ENCODE assay signal across 8 cellular contexts in the genomic region with DNA sequence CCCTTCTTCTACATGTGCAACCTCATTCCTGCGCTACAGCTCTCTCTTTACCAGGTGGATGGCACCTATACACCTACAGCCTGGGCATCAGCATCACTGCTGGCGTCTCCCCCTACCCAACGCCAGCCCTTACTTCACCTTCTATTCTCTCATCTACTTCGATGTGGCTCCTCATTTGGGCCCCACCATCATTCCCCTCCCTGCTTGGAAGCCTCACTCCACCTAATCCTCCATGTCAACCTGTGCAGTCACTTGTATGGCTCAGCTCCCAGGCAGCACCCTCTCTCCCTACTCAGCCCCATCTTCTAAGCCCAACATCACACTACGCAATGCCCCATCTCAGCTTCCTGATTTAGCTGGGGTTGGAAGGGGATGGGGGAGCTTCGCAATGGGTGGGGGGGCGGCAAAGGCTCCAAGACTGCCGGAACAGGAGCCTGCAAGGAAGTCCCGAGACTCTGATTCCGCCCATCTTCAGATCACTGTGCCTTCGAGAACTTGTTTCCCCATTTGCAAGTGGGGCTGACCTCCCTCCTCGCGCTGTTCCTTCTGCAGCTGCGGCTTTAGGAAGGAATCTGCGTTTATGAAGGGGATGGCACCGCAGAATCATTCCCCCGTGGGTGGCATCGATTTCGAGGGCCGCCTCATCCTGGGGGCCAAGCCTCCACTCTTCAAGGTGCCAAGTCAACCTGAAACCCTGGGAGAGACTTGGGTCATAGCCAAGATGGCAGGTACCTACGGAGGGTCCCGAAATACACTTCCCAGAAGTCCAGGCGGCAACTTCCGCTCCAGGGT. TPM values are rescaled to one million over a fixed set of nuclear protein-coding genes. Genes with fewer than 3 reads are reported as not detected.
DNase-seq lines count a peak whose midpoint lies in the region; ATAC-seq and TF ChIP-seq lines count a peak whose summit lies in the region.

No MANE protein-coding gene starts in this region.

- TF ChIP-seq CTCF in AG04450 (IDR thresholded peaks at IDR 0.05; ENCODE audit: low read depth, low read length), result no peak
- no peak for TF ChIP-seq CTCF in colonic mucosa (IDR thresholded peaks at IDR 0.05)
- no peak for TF ChIP-seq CTCF in GM10248 (IDR thresholded peaks at IDR 0.05; ENCODE audit: control extremely low read depth, extremely low read depth, low read depth, missing control alignments)

- H3K4me3 ChIP-seq in AG04450 (ENCODE audit: low read depth, low read length) (peak overlapping the region; percentile 96), colonic mucosa (peak overlapping the region; percentile 44)
- peak overlapping the region; percentile 79 for H3K4me3 ChIP-seq in Jurkat, Clone E6-1 (ENCODE audit: low read length)

- H3K9me3 ChIP-seq in AG04450 (ENCODE audit: control insufficient read depth, insufficient read depth, low read length) (no peaks in the 10 kb centered on the region; the same call in 1 of the 2 replicates), colonic mucosa (no peaks in the 10 kb centered on the region)

- no peaks in the 10 kb centered on the region for H3K36me3 Mint-ChIP-seq in naive thymus-derived CD8-positive, alpha-beta T cell

- H3K36me3 ChIP-seq in colonic mucosa, result no peaks in the 10 kb centered on the region

- CTCF ChIA-PET in AG04450 (lab: Charles Lee), result no interaction called here
- CTCF ChIA-PET in GM10248 (lab: Yijun Ruan, JAX), result interaction anchor here (1.2 to 1.3 kb wide), 2 partner anchors 8 to 52 kb away, joined by 3 to 5 read pairs; a partner anchor contains a TSS

- peak overlapping the region; percentile 99 to 100 (median 100) for H3K27ac Mint-ChIP-seq in naive thymus-derived CD8-positive, alpha-beta T cell

- intact Hi-C loops in colonic mucosa (cut with DNase I), result no loop called here

- H3K27me3 Mint-ChIP-seq in naive thymus-derived CD8-positive, alpha-beta T cell, result peaks cover 0 to 5% (median 0%) of the 10 kb centered on the region in 5 donors

- ATAC-seq in naive thymus-derived CD8-positive, alpha-beta T cell, result no peak
- no peak for ATAC-seq in GM21381 (IDR thresholded peaks at IDR 0.05; ENCODE audit: unreplicated experiment)
- ATAC-seq in HG02759 (IDR thresholded peaks at IDR 0.05; ENCODE audit: unreplicated experiment), result no peak

- H3K9me3 Mint-ChIP-seq in naive thymus-derived CD8-positive, alpha-beta T cell, result no peaks in the 10 kb centered on the region

- peak overlapping the region in 1 of 2 donors; percentile 91 for H3K9ac ChIP-seq in colonic mucosa (ENCODE audit: low read depth in 2 of 2, low read length in 2 of 2)

- POLR2A ChIA-PET in AG04450 (lab: Yijun Ruan, JAX) (interaction anchor here (0.6 to 2.4 kb wide), 4 partner anchors 10 to 971 kb away, joined by 3 to 12 read pairs (median 3); a partner anchor contains a TSS), GM10248 (lab: Yijun Ruan, JAX) (interaction anchor here (1.4 kb wide), 1 partner anchor 13 kb away, joined by 4 read pairs; a partner anchor contains a TSS)
- POLR2A ChIA-PET in naive thymus-derived CD8-positive, alpha-beta T cell (lab: Charles Lee), result interaction anchor here (0.9 to 4.7 kb wide), 10 partner anchors 11 to 570 kb away, joined by 3 to 68 read pairs (median 7); a partner anchor contains a TSS

- H3K4me1 Mint-ChIP-seq in naive thymus-derived CD8-positive, alpha-beta T cell, result peaks cover 25 to 48% (median 39%) of the 10 kb centered on the region in 4 donors

- H3K27me3 ChIP-seq in AG04450 (ENCODE audit: control insufficient read depth, insufficient read depth, low read length), result no peaks in the 10 kb centered on the region
- H3K27me3 ChIP-seq in colonic mucosa, result no peaks in the 10 kb centered on the region

- peak overlapping the region; percentile 88 to 100 (median 98) for H3K4me3 Mint-ChIP-seq in naive thymus-derived CD8-positive, alpha-beta T cell

- H3K27ac ChIP-seq in AG04450 (ENCODE audit: low read depth, low read length) (peak overlapping the region; percentile 94), colonic mucosa (peak overlapping the region; percentile 93)

- H3K4me1 ChIP-seq in colonic mucosa, result peaks cover 5% of the 10 kb centered on the region

- DNase-seq in AG04450 (ENCODE audit: low read depth, low spot score) (no peak), colonic mucosa (no peak), GM10248 (ENCODE audit: extremely low spot score) (no peak), SKM-1 treated with dmso at 0.1 percent for 144 hours (lab: John Stamatoyannopoulos, UW; ENCODE audit: unreplicated experiment) (no peak)
- no peak for DNase-seq in Jurkat, Clone E6-1 (ENCODE audit: low read depth, low spot score)
- peak in 2 of 10 donors; percentile 16 to 63 for DNase-seq in naive thymus-derived CD8-positive, alpha-beta T cell

RNA-seq across cellular contexts. Expression of a gene that starts 0.9 kb away (rescaled TPM):
- polyA plus RNA-seq in AG04450 (2011; rRNA removed), result 5.5 and 6.2 TPM in 2 replicates
- 6.3 and 6.7 TPM in 2 replicates for polyA minus RNA-seq in AG04450 (2011; rRNA and poly(A)+ RNA removed)
- polyA plus RNA-seq in Jurkat, Clone E6-1 (2012; ENCODE audit: insufficient read depth, insufficient read length), result 13.9 TPM
- total RNA-seq in colonic mucosa, result 10 to 100 TPM; 19.3 to 39.2 TPM
- total RNA-seq in naive thymus-derived CD8-positive, alpha-beta T cell, result 10 to 100 TPM; 49.1 to 53.2 TPM
- 10 to 100 TPM in 2 of 3 donors, 1 to 10 TPM in 1; 9.1 to 12.7 (median 11.7) TPM for polyA plus RNA-seq in naive thymus-derived CD8-positive, alpha-beta T cell

RNA-seq across cellular contexts. Expression of a gene that starts 13.8 kb away (rescaled TPM):
- polyA plus RNA-seq in AG04450 (2011; rRNA removed), result 82.5 and 85.1 TPM in 2 replicates
- polyA minus RNA-seq in AG04450 (2011; rRNA and poly(A)+ RNA removed), result 95.3 and 100 TPM in 2 replicates
- 165 TPM for polyA plus RNA-seq in Jurkat, Clone E6-1 (2012; ENCODE audit: insufficient read depth, insufficient read length)
- total RNA-seq in colonic mucosa, result 10 to 100 TPM; 63.0 to 79.4 TPM
- 10 to 100 TPM; 48.5 to 51.2 TPM for total RNA-seq in naive thymus-derived CD8-positive, alpha-beta T cell
- polyA plus RNA-seq in naive thymus-derived CD8-positive, alpha-beta T cell, result 10 to 100 TPM; 10.4 to 20.5 (median 18.0) TPM

RNA-seq across cellular contexts. Expression of a gene that starts 17.3 kb away (rescaled TPM):
- polyA plus RNA-seq in AG04450 (2011; rRNA removed), result 173 and 181 TPM in 2 replicates
- polyA minus RNA-seq in AG04450 (2011; rRNA and poly(A)+ RNA removed), result 153 and 170 TPM in 2 replicates
- 188 TPM for polyA plus RNA-seq in Jurkat, Clone E6-1 (2012; ENCODE audit: insufficient read depth, insufficient read length)
- 100 to 1,000 TPM; 176 to 183 TPM for total RNA-seq in colonic mucosa
- total RNA-seq in naive thymus-derived CD8-positive, alpha-beta T cell, result 10 to 100 TPM; 59.2 to 60.0 TPM
- polyA plus RNA-seq in naive thymus-derived CD8-positive, alpha-beta T cell, result 100 to 1,000 TPM; 135 to 154 (median 144) TPM

RNA-seq across cellular contexts. Expression of a gene that starts 28.4 kb away (rescaled TPM):
- 313 and 413 TPM in 2 replicates for polyA plus RNA-seq in AG04450 (2011; rRNA removed)
- 910 and 1,220 TPM in 2 replicates for polyA minus RNA-seq in AG04450 (2011; rRNA and poly(A)+ RNA removed)
- polyA plus RNA-seq in Jurkat, Clone E6-1 (2012; ENCODE audit: insufficient read depth, insufficient read length), result 1,014 TPM
- total RNA-seq in colonic mucosa, result 100 to 1,000 TPM; 205 to 412 TPM
- total RNA-seq in naive thymus-derived CD8-positive, alpha-beta T cell, result 100 to 1,000 TPM; 429 to 434 TPM
- polyA plus RNA-seq in naive thymus-derived CD8-positive, alpha-beta T cell, result 100 to 1,000 TPM in 1 of 3 donors, 10 to 100 TPM in 2; 55.7 to 114 (median 62.7) TPM

RNA-seq across cellular contexts. Expression of a gene that starts 52.6 kb away (rescaled TPM):
- 4.2 and 6.8 TPM in 2 replicates for polyA plus RNA-seq in AG04450 (2011; rRNA removed)
- polyA minus RNA-seq in AG04450 (2011; rRNA and poly(A)+ RNA removed), result 3.1 and 4.0 TPM in 2 replicates
- polyA plus RNA-seq in Jurkat, Clone E6-1 (2012; ENCODE audit: insufficient read depth, insufficient read length), result 16.5 TPM
- total RNA-seq in colonic mucosa, result 10 to 100 TPM; 13.5 to 20.2 TPM
- 10 to 100 TPM; 21.3 to 23.0 TPM for total RNA-seq in naive thymus-derived CD8-positive, alpha-beta T cell
- polyA plus RNA-seq in naive thymus-derived CD8-positive, alpha-beta T cell, result 1 to 10 TPM; 2.8 to 5.3 (median 3.5) TPM

Comparison
In these comparisons a context has a peak if more than half of its experiments do, and no peak if none do; other contexts are left out.
1. H3K4me3 ChIP-seq: peak in every context shown above with its lines; median percentile 96 in AG04450; 79 in Jurkat, Clone E6-1; 44 in colonic mucosa.